In genomic region chr11:116471608-116472007, GRCh38 we compare ENCODE assay signal across 18 cellular contexts.
DNase-seq lines count a peak whose midpoint lies in the region; ATAC-seq, FAIRE-seq and TF ChIP-seq lines count a peak whose summit lies in the region.
"Had no signal": no experiment of that assay in that cellular context is flagged by ENCODE, and none has a peak within 500 bp of the region (broad histone marks: within the 10 kb centered on the region; RNA-seq: fewer than 3 reads in every experiment).

No MANE protein-coding gene starts in this region.

- H3K9ac ChIP-seq in astrocyte (ENCODE audit: low read length) = no peak overlapping the region

- H3K9me3 Mint-ChIP-seq in astrocyte (ENCODE audit: unreplicated experiment) (peaks cover 2% of the 10 kb centered on the region), type B pancreatic cell (no peaks in the 10 kb centered on the region), T-cell (peaks cover 0 to 8% (median 0%) of the 10 kb centered on the region in 3 donors)
- H3K9me3 Mint-ChIP-seq: activated T-helper 1 cell treated with anti-CD3 and anti-CD28 coated beads, Interleukin-12 subunit alpha, Interleukin-12 subunit beta, Interleukin-2, Interleukin-4 antibody, amounts not matched to agents 30 ng/mL and 10 ng/mL and 1 ng/mL, durations not matched to agents 14 hours and 24 hours and 36 hours had no signal

- no peaks in the 10 kb centered on the region for H3K27me3 ChIP-seq in astrocyte (ENCODE audit: insufficient read depth, low read length)
- H3K27me3 ChIP-seq: body of pancreas had no signal

- no peak for FAIRE-seq in astrocyte (lab: Jason Lieb, UNC)
- FAIRE-seq: GM18507 had no signal

- H2AFZ ChIP-seq in astrocyte (ENCODE audit: low read depth, low read length) = no peak overlapping the region

- H3K36me3 ChIP-seq in HEK293 (ENCODE audit: control insufficient read depth in 2 of 2, insufficient read depth in 1 of 2, low read length in 2 of 2) (no peaks in the 10 kb centered on the region), astrocyte (ENCODE audit: insufficient read depth, low read length) (no peaks in the 10 kb centered on the region)

- no peak overlapping the region for H3K4me3 ChIP-seq in HEK293 (ENCODE audit: low read depth, low read length)
- no peak overlapping the region for H3K4me3 ChIP-seq in astrocyte (ENCODE audit: insufficient read depth, low read depth, low read length)
- H3K4me3 ChIP-seq: body of pancreas had no signal

- H3K36me3 Mint-ChIP-seq in astrocyte (ENCODE audit: low read depth, unreplicated experiment) (no peaks in the 10 kb centered on the region), type B pancreatic cell (no peaks in the 10 kb centered on the region), T-cell (no peaks in the 10 kb centered on the region)
- H3K36me3 Mint-ChIP-seq: CD4-positive, alpha-beta memory T cell had no signal

- H3K4me3 Mint-ChIP-seq in astrocyte (ENCODE audit: unreplicated experiment) (no peak overlapping the region), type B pancreatic cell (no peak overlapping the region), T-cell (no peak overlapping the region)
- H3K4me3 Mint-ChIP-seq: activated T-helper 1 cell treated with anti-CD3 and anti-CD28 coated beads, Interleukin-12 subunit alpha, Interleukin-12 subunit beta, Interleukin-2, Interleukin-4 antibody, amounts not matched to agents 30 ng/mL and 10 ng/mL and 1 ng/mL, durations not matched to agents 14 hours and 24 hours and 36 hours; CD4-positive, alpha-beta memory T cell; effector memory CD8-positive, alpha-beta T cell had no signal

- peak overlapping the region; percentile 26 for H3K4me2 ChIP-seq in astrocyte (ENCODE audit: low read length)

- H3K4me1 Mint-ChIP-seq in astrocyte (ENCODE audit: low read depth, unreplicated experiment) (peaks cover 27% of the 10 kb centered on the region), type B pancreatic cell (ENCODE audit: unreplicated experiment) (peaks cover 29% of the 10 kb centered on the region), T-cell (no peaks in the 10 kb centered on the region)
- H3K4me1 Mint-ChIP-seq: CD4-positive, alpha-beta memory T cell had no signal

- TF ChIP-seq CTCF in HEK293 (tag by site-specific recombination; IDR thresholded peaks at IDR 0.05) (no peak), astrocyte (IDR thresholded peaks at IDR 0.05; ENCODE audit: insufficient read depth, low read depth, low read length) (no peak), type B pancreatic cell (conservative IDR thresholded peaks at IDR 0.05) (no peak)

- DNase-seq in astrocyte (ENCODE audit: low read depth) (peak; percentile 58), glomerular endothelial cell (ENCODE audit: extremely low read depth, low read depth, low spot score) (peak; percentile 47), type B pancreatic cell (ENCODE audit: extremely low spot score, unreplicated experiment) (no peak), inferior parietal cortex (ENCODE audit: extremely low spot score) (no peak), T-cell (no peak)
- DNase-seq: activated CD4-positive, alpha-beta T cell treated with anti-CD3 and anti-CD28 coated beads, Interleukin-2, amount 50 U/mL, for 48 hours; body of pancreas; CD4-positive, alpha-beta memory T cell; effector memory CD8-positive, alpha-beta T cell; GDM1; glutamatergic neuron; NCI-H187; NCI-H774; stimulated activated CD4-positive, alpha-beta T cell treated with anti-CD3 and anti-CD28 coated beads, Interleukin-2, amount 100 ng/mL, for 24 hours had no signal

- H3K4me1 ChIP-seq in HEK293 (ENCODE audit: control insufficient read depth, insufficient read depth, low read length) (no peaks in the 10 kb centered on the region), astrocyte (ENCODE audit: insufficient read depth, low read length) (peaks cover 11% of the 10 kb centered on the region)
- H3K4me1 ChIP-seq: body of pancreas had no signal

- H3K9me3 ChIP-seq in HEK293 (ENCODE audit: control insufficient read depth, insufficient read depth, low read depth, low read length) (no peaks in the 10 kb centered on the region), astrocyte (ENCODE audit: insufficient read depth, low read depth, low read length) (no peaks in the 10 kb centered on the region)
- H3K9me3 ChIP-seq: body of pancreas had no signal

- H3K27ac Mint-ChIP-seq in astrocyte (ENCODE audit: unreplicated experiment) (peak overlapping the region; percentile 96), type B pancreatic cell (peak overlapping the region; percentile 82), T-cell (no peak overlapping the region)
- H3K27ac Mint-ChIP-seq: activated T-helper 1 cell treated with anti-CD3 and anti-CD28 coated beads, Interleukin-12 subunit alpha, Interleukin-12 subunit beta, Interleukin-2, Interleukin-4 antibody, amounts not matched to agents 30 ng/mL and 10 ng/mL and 1 ng/mL, durations not matched to agents 14 hours and 24 hours and 36 hours; CD4-positive, alpha-beta memory T cell; effector memory CD8-positive, alpha-beta T cell had no signal

- POLR2A ChIA-PET in HEK293 (lab: Yijun Ruan, JAX) = no interaction called here
- POLR2A ChIA-PET in T-cell (lab: Charles Lee) = no interaction called here

- H3K27me3 Mint-ChIP-seq in astrocyte (ENCODE audit: low read depth, unreplicated experiment) (peaks cover 4% of the 10 kb centered on the region), type B pancreatic cell (peaks cover 13% of the 10 kb centered on the region), T-cell (peaks cover 18 to 20% of the 10 kb centered on the region in 2 donors)

- ATAC-seq in HG03196 (IDR thresholded peaks at IDR 0.05; ENCODE audit: unreplicated experiment) (no peak), T-cell (replicated peaks in 1 of 4) (no peak)
- ATAC-seq: body of pancreas; effector memory CD8-positive, alpha-beta T cell had no signal

- H4K20me1 ChIP-seq in astrocyte (ENCODE audit: insufficient read depth, low read length) = no peaks in the 10 kb centered on the region

- H3K27ac ChIP-seq in HEK293 (ENCODE audit: extremely low read depth, low read depth, low read length) = no peak overlapping the region
- H3K27ac ChIP-seq in astrocyte (ENCODE audit: low read depth, low read length) = no peak overlapping the region
- H3K27ac ChIP-seq: body of pancreas had no signal

- no peaks in the 10 kb centered on the region for H3K79me2 ChIP-seq in astrocyte (ENCODE audit: insufficient read depth, low read length)

- CTCF ChIA-PET in HEK293 (lab: Yijun Ruan, JAX) (interaction anchor here (0.8 to 1.0 kb wide), 2 partner anchors 27 to 170 kb away, joined by 3 to 4 read pairs; no protein-coding TSS in a partner anchor), T-cell (lab: Charles Lee) (no interaction called here)

TF ChIP-seq in HEK293, 187 proteins besides CTCF, POLR2A, EP300 and RAD21 (continues in another document):
- TF ChIP-seq ZNF140 (tag by site-specific recombination; IDR thresholded peaks at IDR 0.05) (peak; percentile 47; the same call in 1 of the 2 replicates), ZNF394 (tag by site-specific recombination; IDR thresholded peaks at IDR 0.05; ENCODE audit: borderline replicate concordance) (no peak), ZNF629 (tag by site-specific recombination; IDR thresholded peaks at IDR 0.05) (peak; percentile 18; the same call in 1 of the 2 replicates), ZNF366 (tag by site-specific recombination; conservative IDR thresholded peaks at IDR 0.05) (peak; percentile 54)
- TF ChIP-seq, protein P1, sequence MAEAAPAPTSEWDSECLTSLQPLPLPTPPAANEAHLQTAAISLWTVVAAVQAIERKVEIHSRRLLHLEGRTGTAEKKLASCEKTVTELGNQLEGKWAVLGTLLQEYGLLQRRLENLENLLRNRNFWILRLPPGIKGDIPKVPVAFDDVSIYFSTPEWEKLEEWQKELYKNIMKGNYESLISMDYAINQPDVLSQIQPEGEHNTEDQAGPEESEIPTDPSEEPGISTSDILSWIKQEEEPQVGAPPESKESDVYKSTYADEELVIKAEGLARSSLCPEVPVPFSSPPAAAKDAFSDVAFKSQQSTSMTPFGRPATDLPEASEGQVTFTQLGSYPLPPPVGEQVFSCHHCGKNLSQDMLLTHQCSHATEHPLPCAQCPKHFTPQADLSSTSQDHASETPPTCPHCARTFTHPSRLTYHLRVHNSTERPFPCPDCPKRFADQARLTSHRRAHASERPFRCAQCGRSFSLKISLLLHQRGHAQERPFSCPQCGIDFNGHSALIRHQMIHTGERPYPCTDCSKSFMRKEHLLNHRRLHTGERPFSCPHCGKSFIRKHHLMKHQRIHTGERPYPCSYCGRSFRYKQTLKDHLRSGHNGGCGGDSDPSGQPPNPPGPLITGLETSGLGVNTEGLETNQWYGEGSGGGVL (tag by site-specific recombination; IDR thresholded peaks at IDR 0.05) = 0 out of 2 replicates have a peak, but pooled peaks have one; percentile 21

Comparison
In these comparisons a context has a peak if more than half of its experiments do, and no peak if none do; other contexts are left out.
1. DNase-seq: peak in astrocyte (single experiment) and glomerular endothelial cell (single experiment); none in type B pancreatic cell (single experiment), inferior parietal cortex (single experiment) and T-cell (0 of 34).
2. H3K27ac Mint-ChIP-seq: peak in astrocyte (single experiment) and type B pancreatic cell (single experiment); none in T-cell (0 of 2).